ENCODE assay signal across 18 cellular contexts in genomic region chr1:67653304-67653703, GRCh38.
"Had no signal": no experiment of that assay in that cellular context is flagged by ENCODE, and none has a peak within 500 bp of the region (broad histone marks: within the 10 kb centered on the region; RNA-seq: fewer than 3 reads in every experiment).

No MANE protein-coding gene starts in this region.

- H3K27ac Mint-ChIP-seq: activated naive CD4-positive, alpha-beta T cell treated with anti-CD3 and anti-CD28 coated beads for 36 hours; activated naive CD8-positive, alpha-beta T cell treated with anti-CD3 and anti-CD28 coated beads, Interleukin-2, amount 50 U/mL, for 24 hours; naive thymus-derived CD4-positive, alpha-beta T cell; stimulated activated naive B cell treated with anti-CD40 and anti-IgM and Interleukin-4, amounts not matched to agents 10 μg/mL and 1 μg/mL and 100 μg/mL, for 72 hours had no signal

- ATAC-seq: activated naive CD8-positive, alpha-beta T cell treated with anti-CD3 and anti-CD28 coated beads, Interleukin-2, amount 50 U/mL, for 24 hours; naive thymus-derived CD4-positive, alpha-beta T cell had no signal

- H3K36me3 ChIP-seq: heart right ventricle, lower lobe of right lung had no signal

- H3K9me3 Mint-ChIP-seq: activated naive CD4-positive, alpha-beta T cell treated with anti-CD3 and anti-CD28 coated beads for 36 hours; activated naive CD8-positive, alpha-beta T cell treated with anti-CD3 and anti-CD28 coated beads, Interleukin-2, amount 50 U/mL, for 24 hours; stimulated activated naive B cell treated with anti-CD40 and anti-IgM and Interleukin-4, amounts not matched to agents 10 μg/mL and 1 μg/mL and 100 μg/mL, for 72 hours had no signal

- H3K27me3 Mint-ChIP-seq: stimulated activated naive B cell treated with anti-CD40 and anti-IgM and Interleukin-4, amounts not matched to agents 10 μg/mL and 1 μg/mL and 100 μg/mL, for 72 hours had no signal

- DNase-seq: activated CD4-positive, alpha-beta T cell treated with anti-CD3 and anti-CD28 coated beads, Interleukin-2, amount 50 U/mL, for 1 hour; activated CD8-positive, alpha-beta memory T cell treated with anti-CD3 and anti-CD28 coated beads for 24 hours; activated naive CD4-positive, alpha-beta T cell treated with anti-CD3 and anti-CD28 coated beads for 36 hours; activated naive CD8-positive, alpha-beta T cell treated with anti-CD3 and anti-CD28 coated beads, Interleukin-2, amount 50 U/mL, for 24 hours; aorta; heart right ventricle; left cardiac atrium; lower lobe of right lung; naive thymus-derived CD4-positive, alpha-beta T cell; posterior cingulate gyrus; stimulated activated CD4-positive, alpha-beta T cell treated with anti-CD3 and anti-CD28 coated beads, Interleukin-15, amount 100 ng/mL, for 24 hours; stimulated activated CD4-positive, alpha-beta T cell treated with anti-CD3 and anti-CD28 coated beads, Interleukin-4, amount 100 ng/mL, for 1 hour; stimulated activated naive B cell treated with anti-CD40 and anti-IgM and Interleukin-4, amounts not matched to agents 10 μg/mL and 1 μg/mL and 100 μg/mL, for 72 hours; substantia nigra; T-helper 2 cell; trophoblast cell had no signal

- H3K4me3 Mint-ChIP-seq: activated naive CD4-positive, alpha-beta T cell treated with anti-CD3 and anti-CD28 coated beads for 36 hours; activated naive CD8-positive, alpha-beta T cell treated with anti-CD3 and anti-CD28 coated beads, Interleukin-2, amount 50 U/mL, for 24 hours; naive thymus-derived CD4-positive, alpha-beta T cell; stimulated activated naive B cell treated with anti-CD40 and anti-IgM and Interleukin-4, amounts not matched to agents 10 μg/mL and 1 μg/mL and 100 μg/mL, for 72 hours had no signal

- H3K9me3 ChIP-seq: heart right ventricle, lower lobe of right lung had no signal

- H3K36me3 Mint-ChIP-seq: naive thymus-derived CD4-positive, alpha-beta T cell; stimulated activated naive B cell treated with anti-CD40 and anti-IgM and Interleukin-4, amounts not matched to agents 10 μg/mL and 1 μg/mL and 100 μg/mL, for 72 hours had no signal

- H3K27me3 ChIP-seq: heart right ventricle had no signal

- H3K4me1 Mint-ChIP-seq: activated naive CD8-positive, alpha-beta T cell treated with anti-CD3 and anti-CD28 coated beads, Interleukin-2, amount 50 U/mL, for 24 hours; naive thymus-derived CD4-positive, alpha-beta T cell; stimulated activated naive B cell treated with anti-CD40 and anti-IgM and Interleukin-4, amounts not matched to agents 10 μg/mL and 1 μg/mL and 100 μg/mL, for 72 hours had no signal

- H3K4me1 ChIP-seq: heart right ventricle, lower lobe of right lung had no signal

- H3K27ac ChIP-seq: epithelial cell of prostate, heart right ventricle, lower lobe of right lung had no signal

- H3K4me3 ChIP-seq: heart right ventricle, lower lobe of right lung, skin epidermis had no signal
